8 cellular contexts compared by ENCODE assay signal in genomic region chr6:30742316-30743098, GRCh38. TPM values are rescaled to one million over a fixed set of nuclear protein-coding genes. Genes with fewer than 3 reads are reported as not detected.
A peak's percentile ranks its signal among the peaks of the same experiment; 100 is the strongest.
DNase-seq lines count a peak whose midpoint lies in the region; ATAC-seq and TF ChIP-seq lines count a peak whose summit lies in the region.

Gene FLOT1, minus strand, starts transcription at chr6:30742687. Its CDS starts 498 bp downstream, at chr6:30742189.

- H3K9me3 ChIP-seq in parathyroid adenoma (ENCODE audit: control insufficient read depth, low read length) (no peaks in the 10 kb centered on the region), thyroid gland (no peaks in the 10 kb centered on the region)

- H3K4me1 ChIP-seq in parathyroid adenoma (peaks cover 9% of the 10 kb centered on the region), thyroid gland (peaks cover 13 to 27% of the 10 kb centered on the region in 2 donors)

- H3K4me3 ChIP-seq in HFF-Myc (replicated peaks; ENCODE audit: low read depth, low read length) (peak within 1 kb of the TSS; percentile 77), parathyroid adenoma (ENCODE audit: low read depth, low read length) (peak within 1 kb of the TSS; percentile 92), thyroid gland (replicated peaks in 1 of 3) (peak within 1 kb of the TSS; percentile 30 to 72 (median 56))

- intact Hi-C loops in Right ventricle myocardium inferior (cut with DNase I), result loop anchor here (2.0 to 10.0 kb wide), 5 partner anchors 22 to 342 kb away; partner anchors contain the start of gene TUBB
- intact Hi-C loops in thyroid gland (cut with DNase I), result loop anchor here (10.0 kb wide), 3 partner anchors 82 to 342 kb away; partner anchors contain the start of gene DDR1

- peaks cover 9% of the 10 kb centered on the region for H3K79me2 ChIP-seq in parathyroid adenoma

- H2AFZ ChIP-seq in parathyroid adenoma, result peak within 1 kb of the TSS; percentile 71

- H3K4me2 ChIP-seq in parathyroid adenoma (ENCODE audit: low read length), result peak within 1 kb of the TSS; percentile 87

- H3K27me3 ChIP-seq in parathyroid adenoma (ENCODE audit: control insufficient read depth, insufficient read depth, low read length) (no peaks in the 10 kb centered on the region), thyroid gland (no peaks in the 10 kb centered on the region)

- peak within 1 kb of the TSS; percentile 72 for H3K27ac ChIP-seq in parathyroid adenoma
- peak within 1 kb of the TSS; percentile 83 to 95 (median 93) for H3K27ac ChIP-seq in thyroid gland

- WGBS in thyroid gland, 2 donors, result 1 to 2% methylated on average over 13 to 19 of the region's 66 CpGs

- DNase-seq in GM03348 (ENCODE audit: low spot score), result peak; percentile 96
- DNase-seq in HFF-Myc (ENCODE audit: extremely low read depth, low read depth), result no peak
- DNase-seq in NCI-H1092 treated with DMSO at 0.1 percent for 48 hours (lab: John Stamatoyannopoulos, UW), result peak; percentile 47
- peak; percentile 90 to 91 for DNase-seq in SW 1271 (lab: John Stamatoyannopoulos, UW)
- peak; percentile 68 for DNase-seq in activated naive CD8-positive, alpha-beta T cell treated with anti-CD3 and anti-CD28 coated beads, Interleukin-2, amount 50 U/mL, for 16 hours (ENCODE audit: low read depth, low spot score)
- peak; percentile 99 for DNase-seq in Right ventricle myocardium inferior (ENCODE audit: missing footprints)
- peak; percentile 98 for DNase-seq in thyroid gland

- H3K36me3 ChIP-seq in parathyroid adenoma (ENCODE audit: control insufficient read depth, insufficient read depth, low read length), result no peaks in the 10 kb centered on the region
- H3K36me3 ChIP-seq in thyroid gland, result peaks cover 29% of the 10 kb centered on the region in 2 donors

- ATAC-seq in Right ventricle myocardium inferior, result peak; percentile 96

- H3K9ac ChIP-seq in parathyroid adenoma, result peak within 1 kb of the TSS; percentile 56

- TF ChIP-seq POLR2A in thyroid gland (IDR thresholded peaks at IDR 0.05), result peak; percentile 22 to 80

- TF ChIP-seq CTCF in HFF-Myc (IDR thresholded peaks at IDR 0.05; ENCODE audit: low read depth, low read length, missing control alignments) (no peak), parathyroid adenoma (IDR thresholded peaks at IDR 0.05) (no peak), thyroid gland (IDR thresholded peaks at IDR 0.05) (peak in 1 of 6 experiments; percentile 9)

RNA-seq across cellular contexts. Expression of gene FLOT1, which starts in this region (rescaled TPM):
- total RNA-seq in Right ventricle myocardium inferior, result 240 TPM
- total RNA-seq in thyroid gland, result 100 to 1,000 TPM; 134 to 160 (median 144) TPM
